8 cellular contexts compared by ENCODE assay signal in the genomic region with DNA sequence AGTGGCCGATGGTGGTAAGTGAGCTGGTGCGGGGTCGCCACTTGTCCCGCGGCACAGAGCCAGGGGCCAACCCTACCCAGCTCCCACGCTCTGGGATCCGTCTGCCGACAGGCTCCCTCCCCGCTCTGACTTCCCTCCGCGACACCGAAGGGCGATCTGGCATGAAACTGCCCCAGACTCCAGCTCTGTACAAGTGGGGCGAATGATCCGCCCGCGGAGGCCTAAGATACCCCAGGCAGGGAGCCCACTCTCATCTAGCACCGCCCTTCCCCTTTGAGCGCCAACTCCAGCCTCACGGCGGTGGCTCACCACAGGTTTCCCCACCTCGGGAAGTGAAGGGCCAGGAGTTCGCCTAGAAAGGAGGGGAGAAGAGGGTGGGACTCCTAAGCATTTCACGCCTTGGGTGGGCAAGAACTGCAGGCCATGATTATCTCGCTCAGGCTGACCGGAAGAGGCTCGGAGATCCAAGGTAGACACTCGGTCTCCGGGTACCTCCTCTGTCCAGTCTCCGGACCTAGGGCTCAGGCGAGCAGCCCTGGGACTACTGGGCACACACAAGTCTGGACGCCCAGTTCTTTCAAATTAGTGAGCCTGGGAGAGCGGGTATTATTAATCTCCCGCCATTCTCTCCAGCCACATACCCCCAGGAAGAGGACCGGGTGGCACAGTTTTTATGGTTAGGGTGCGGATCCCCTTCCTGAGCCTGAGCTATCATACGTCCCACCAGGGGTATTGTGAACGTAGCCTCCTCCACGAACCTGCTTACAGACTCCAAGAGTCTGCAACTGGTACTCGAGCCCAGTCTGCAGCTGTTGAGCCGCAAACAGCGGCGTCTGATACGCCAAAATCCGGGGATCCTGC. TPM values are rescaled to one million over a fixed set of nuclear protein-coding genes. Genes with fewer than 3 reads are reported as not detected.
DNase-seq lines count a peak whose midpoint lies in the region; ATAC-seq and TF ChIP-seq lines count a peak whose summit lies in the region.

No MANE protein-coding gene starts in this region.

- no peak overlapping the region for H3K18ac ChIP-seq in mesendoderm (ENCODE audit: low read length)

- peak overlapping the region; percentile 64 for H3K56ac ChIP-seq in mesendoderm (ENCODE audit: low read length)

- peaks cover 90% of the 10 kb centered on the region for H3K27me3 Mint-ChIP-seq in activated naive CD8-positive, alpha-beta T cell treated with anti-CD3 and anti-CD28 coated beads for 36 hours

- no peaks in the 10 kb centered on the region for H3K9me3 ChIP-seq in heart right ventricle

- H3K4me1 ChIP-seq in heart right ventricle: peaks cover 33 to 50% (median 40%) of the 10 kb centered on the region in 9 donors
- H3K4me1 ChIP-seq in mesendoderm (ENCODE audit: control insufficient read depth, low read depth, low read length): no peaks in the 10 kb centered on the region
- H3K4me1 ChIP-seq in urinary bladder (ENCODE audit: insufficient read depth): no peaks in the 10 kb centered on the region

- no peak overlapping the region for H2BK15ac ChIP-seq in mesendoderm (replicated peaks; ENCODE audit: low read depth)

- no peak overlapping the region for H4K8ac ChIP-seq in mesendoderm (ENCODE audit: low read depth, low read length)

- H2BK120ac ChIP-seq in mesendoderm (ENCODE audit: low read depth, low read length): no peak overlapping the region

- WGBS in heart right ventricle, 2 donors: 3% methylated on average over 44 to 45 of the region's 45 CpGs
- no CpG with 5 or more reads among the region's 45 CpGs for WGBS in mesendoderm (ENCODE audit: extremely low coverage, insufficient coverage, low lambda C conversion rate)
- 4% methylated on average over 45 of the region's 45 CpGs for WGBS in urinary bladder

- H3K27me3 ChIP-seq in heart right ventricle (peaks cover 40 to 100% (median 96%) of the 10 kb centered on the region in 7 donors), mesendoderm (ENCODE audit: insufficient read depth, low read length, poor library complexity) (peaks cover 77% of the 10 kb centered on the region)

- no peaks in the 10 kb centered on the region for H3K79me2 ChIP-seq in mesendoderm (ENCODE audit: control insufficient read depth, insufficient read depth, low read length)

- peak overlapping the region; percentile 30 for H3K27ac Mint-ChIP-seq in activated naive CD8-positive, alpha-beta T cell treated with anti-CD3 and anti-CD28 coated beads for 36 hours

- no peak overlapping the region for H4K5ac ChIP-seq in mesendoderm (ENCODE audit: low read length)

- H3K4me3 ChIP-seq in heart right ventricle: peak overlapping the region; percentile 2 to 52 (median 38)
- H3K4me3 ChIP-seq in mesendoderm (ENCODE audit: low read length): no peak overlapping the region
- H3K4me3 ChIP-seq in urinary bladder (ENCODE audit: low read depth, low read length): peak overlapping the region; percentile 24

- ATAC-seq in heart right ventricle (peak in 4 of 8 donors; percentile 2 to 23 (median 14)), Right ventricle myocardium inferior (no peak), HG02870 (IDR thresholded peaks at IDR 0.05; ENCODE audit: unreplicated experiment) (no peak)

- H3K4me2 ChIP-seq in mesendoderm (ENCODE audit: low read length): peak overlapping the region; percentile 40

- H3K36me3 ChIP-seq in heart right ventricle (no peaks in the 10 kb centered on the region), mesendoderm (ENCODE audit: control insufficient read depth, insufficient read depth, low read length) (no peaks in the 10 kb centered on the region), urinary bladder (ENCODE audit: insufficient read depth) (no peaks in the 10 kb centered on the region)

- no peaks in the 10 kb centered on the region for H3K9me3 Mint-ChIP-seq in activated naive CD8-positive, alpha-beta T cell treated with anti-CD3 and anti-CD28 coated beads for 36 hours

- H3K4me3 Mint-ChIP-seq in activated naive CD8-positive, alpha-beta T cell treated with anti-CD3 and anti-CD28 coated beads for 36 hours: peak overlapping the region; percentile 70

- peaks cover 42% of the 10 kb centered on the region for H3K4me1 Mint-ChIP-seq in activated naive CD8-positive, alpha-beta T cell treated with anti-CD3 and anti-CD28 coated beads for 36 hours

- DNase-seq in heart right ventricle (no peak), Right ventricle myocardium inferior (ENCODE audit: missing footprints) (no peak), mesendoderm (no peak), NCI-H1092 (lab: John Stamatoyannopoulos, UW) (no peak)
- no peak for DNase-seq in activated naive CD8-positive, alpha-beta T cell treated with anti-CD3 and anti-CD28 coated beads for 36 hours
- no peak for DNase-seq in central memory CD4-positive, alpha-beta T cell

- H3K4ac ChIP-seq in mesendoderm (ENCODE audit: low read depth, low read length): no peak overlapping the region

- peak overlapping the region in 1 of 10 donors; percentile 0 for H3K27ac ChIP-seq in heart right ventricle
- H3K27ac ChIP-seq in mesendoderm (ENCODE audit: low read depth, low read length): no peak overlapping the region
- H3K27ac ChIP-seq in urinary bladder (ENCODE audit: low read depth): no peak overlapping the region

- TF ChIP-seq CTCF in heart right ventricle (IDR thresholded peaks at IDR 0.05): no peak

- no peak overlapping the region for H2BK5ac ChIP-seq in mesendoderm (ENCODE audit: low read length)

- peak overlapping the region; percentile 40 for H3K9ac ChIP-seq in mesendoderm (ENCODE audit: low read length)

- peak overlapping the region; percentile 24 for H3K23ac ChIP-seq in mesendoderm (ENCODE audit: low read length)

- no peaks in the 10 kb centered on the region for H3K36me3 Mint-ChIP-seq in activated naive CD8-positive, alpha-beta T cell treated with anti-CD3 and anti-CD28 coated beads for 36 hours

- intact Hi-C loops in heart right ventricle (cut with DNase I): loop anchor here in 1 of 10 donors (1.0 kb wide), 1 partner anchor 13 kb away; no protein-coding TSS in a partner anchor
- intact Hi-C loops in Right ventricle myocardium inferior (cut with DNase I): no loop called here

- H3K79me1 ChIP-seq in mesendoderm (ENCODE audit: low read length): no peaks in the 10 kb centered on the region

- no peak overlapping the region for H2AK5ac ChIP-seq in mesendoderm (ENCODE audit: low read length)

RNA-seq across cellular contexts. Expression of a gene that starts 0.8 kb away (rescaled TPM):
- total RNA-seq in heart right ventricle (not detected), Right ventricle myocardium inferior (not detected), urinary bladder (not detected)
- polyA plus RNA-seq in heart right ventricle (not detected), urinary bladder (not detected)
- total RNA-seq in activated naive CD8-positive, alpha-beta T cell treated with anti-CD3 and anti-CD28 coated beads for 36 hours: not detected
- polyA plus RNA-seq in mesendoderm (2013, experiment 1 of 2): not detected
- not detected for polyA plus RNA-seq in mesendoderm (2013, experiment 2 of 2)

RNA-seq across cellular contexts. Expression of a gene that starts 7.4 kb away (rescaled TPM):
- under 1 TPM in 9 of 10 donors, not detected in 1; 0.13 to 0.47 (median 0.20) TPM for total RNA-seq in heart right ventricle
- polyA plus RNA-seq in heart right ventricle: under 1 TPM; 0.20 to 0.22 TPM
- total RNA-seq in Right ventricle myocardium inferior: 0.43 TPM
- total RNA-seq in activated naive CD8-positive, alpha-beta T cell treated with anti-CD3 and anti-CD28 coated beads for 36 hours: under 1 TPM; 0.24 to 0.39 TPM
- 0.11 TPM for polyA plus RNA-seq in mesendoderm (2013, experiment 1 of 2)
- polyA plus RNA-seq in mesendoderm (2013, experiment 2 of 2): 0.18 TPM
- total RNA-seq in urinary bladder: 0.79 TPM
- polyA plus RNA-seq in urinary bladder: 1.2 TPM

RNA-seq across cellular contexts. Expression of a gene that starts 20.2 kb away (rescaled TPM):
- total RNA-seq in heart right ventricle (1 to 10 TPM in 1 of 10 donors, under 1 TPM in 9; 0.19 to 1.4 (median 0.49) TPM), Right ventricle myocardium inferior (0.49 TPM), urinary bladder (0.74 TPM)
- polyA plus RNA-seq in heart right ventricle (under 1 TPM; 0.19 to 0.37 TPM), urinary bladder (not detected)
- total RNA-seq in activated naive CD8-positive, alpha-beta T cell treated with anti-CD3 and anti-CD28 coated beads for 36 hours: 1 to 10 TPM; 1.3 to 1.4 TPM
- 0.04 TPM for polyA plus RNA-seq in mesendoderm (2013, experiment 1 of 2)
- 0.06 TPM for polyA plus RNA-seq in mesendoderm (2013, experiment 2 of 2)

RNA-seq across cellular contexts. Expression of a gene that starts 21.7 kb away (rescaled TPM):
- total RNA-seq in heart right ventricle (10 to 100 TPM; 44.2 to 90.8 (median 54.8) TPM), Right ventricle myocardium inferior (49.6 TPM), urinary bladder (25.1 TPM)
- polyA plus RNA-seq in heart right ventricle (10 to 100 TPM; 30.3 to 48.3 TPM), urinary bladder (78.6 TPM)
- 10 to 100 TPM; 81.8 to 82.5 TPM for total RNA-seq in activated naive CD8-positive, alpha-beta T cell treated with anti-CD3 and anti-CD28 coated beads for 36 hours
- 106 TPM for polyA plus RNA-seq in mesendoderm (2013, experiment 1 of 2)
- polyA plus RNA-seq in mesendoderm (2013, experiment 2 of 2): 110 TPM

RNA-seq across cellular contexts. Expression of a gene that starts 39.6 kb away (rescaled TPM):
- total RNA-seq in heart right ventricle (100 to 1,000 TPM in 5 of 10 donors, 10 to 100 TPM in 5; 79.4 to 110 (median 100) TPM), Right ventricle myocardium inferior (93.8 TPM), urinary bladder (41.8 TPM)
- polyA plus RNA-seq in heart right ventricle (10 to 100 TPM; 71.0 to 77.5 TPM), urinary bladder (63.3 TPM)
- total RNA-seq in activated naive CD8-positive, alpha-beta T cell treated with anti-CD3 and anti-CD28 coated beads for 36 hours: 10 to 100 TPM; 57.9 to 60.9 TPM
- 25.8 TPM for polyA plus RNA-seq in mesendoderm (2013, experiment 1 of 2)
- polyA plus RNA-seq in mesendoderm (2013, experiment 2 of 2): 25.6 TPM
